In the genomic region with DNA sequence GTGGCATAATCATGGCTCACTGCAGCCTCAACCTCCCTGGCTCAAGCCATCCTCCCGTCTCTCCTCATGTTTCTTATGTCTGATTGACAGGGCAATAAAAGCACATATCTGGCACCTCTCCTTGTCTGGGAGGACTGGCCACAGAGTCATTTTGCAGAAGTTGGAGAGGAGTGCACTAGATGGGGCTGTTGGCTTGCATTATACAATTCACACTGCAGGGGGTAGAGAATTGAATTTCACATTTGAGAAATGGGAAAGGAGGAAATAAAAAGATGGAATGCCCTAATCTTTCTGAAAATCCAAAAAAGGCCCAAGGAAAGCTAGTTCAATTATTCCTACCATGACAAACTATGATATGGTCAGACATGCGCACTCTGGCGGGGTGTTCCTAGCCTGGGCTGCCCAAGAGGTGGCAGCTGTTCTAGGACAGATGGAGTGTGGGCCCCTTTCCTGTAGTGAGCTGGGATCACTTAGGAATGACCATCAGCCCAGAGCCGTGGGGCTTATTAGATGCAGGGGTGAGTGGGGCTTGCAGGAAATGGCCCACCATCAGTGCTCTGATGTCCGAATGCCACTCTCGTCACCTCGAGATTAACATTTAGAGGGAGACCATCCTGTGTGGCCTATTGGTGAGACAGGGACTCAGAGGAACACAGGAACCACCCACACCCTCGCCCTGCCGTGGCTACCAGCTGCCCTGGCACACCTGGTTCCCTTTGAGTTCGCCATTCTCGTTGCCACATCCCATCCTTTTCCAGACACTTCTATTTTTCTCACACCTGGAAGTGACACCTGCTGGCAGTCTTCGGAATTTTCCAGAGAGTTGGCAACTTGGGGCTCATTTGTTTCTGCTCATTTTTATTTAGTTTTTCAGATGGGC, we compare ENCODE assay signal across 8 cellular contexts. TPM values are rescaled to one million over a fixed set of nuclear protein-coding genes. Genes with fewer than 3 reads are reported as not detected.
DNase-seq lines count a peak whose midpoint lies in the region; ATAC-seq, FAIRE-seq and TF ChIP-seq lines count a peak whose summit lies in the region.

No MANE protein-coding gene starts in this region.

- CTCF ChIA-PET in activated CD4-positive, alpha-beta memory T cell treated with anti-CD3 and anti-CD28 coated beads, Interleukin-2, amount 10 ng/mL, durations not matched to agents 7 days and 5 days (lab: Charles Lee), result interaction anchor here (0.6 kb wide), 1 partner anchor 515 kb away, joined by 5 read pairs; no protein-coding TSS in a partner anchor

- no peaks in the 10 kb centered on the region for H3K36me3 ChIP-seq in bronchial epithelial cell (ENCODE audit: control insufficient read depth, insufficient read depth, low read length)
- no peaks in the 10 kb centered on the region for H3K36me3 ChIP-seq in left lung

- no peaks in the 10 kb centered on the region for H3K36me3 Mint-ChIP-seq in activated CD4-positive, alpha-beta memory T cell treated with anti-CD3 and anti-CD28 coated beads, Interleukin-2, amount 10 ng/mL, durations not matched to agents 7 days and 5 days (ENCODE audit: low read depth)

- ATAC-seq in left lung, result peak; percentile 71
- ATAC-seq in HG02571 (IDR thresholded peaks at IDR 0.05; ENCODE audit: unreplicated experiment), result no peak

- no peaks in the 10 kb centered on the region for H3K9me3 Mint-ChIP-seq in activated CD4-positive, alpha-beta memory T cell treated with anti-CD3 and anti-CD28 coated beads, Interleukin-2, amount 10 ng/mL, durations not matched to agents 7 days and 5 days

- H3K9me3 ChIP-seq in left lung, result no peaks in the 10 kb centered on the region

- intact Hi-C loops in left lung (cut with DNase I), result no loop called here

- TF ChIP-seq CTCF in AG09309 (IDR thresholded peaks at IDR 0.05; ENCODE audit: control insufficient read depth, insufficient read depth, low read depth, low read length, missing control alignments), result peak; percentile 16
- peak; percentile 57 for TF ChIP-seq CTCF in bronchial epithelial cell (IDR thresholded peaks at IDR 0.05; ENCODE audit: insufficient read depth, low read length, severe bottlenecking)
- TF ChIP-seq CTCF in left lung (IDR thresholded peaks at IDR 0.05), result no peak

- DNase-seq in AG09309 (ENCODE audit: low read depth) (no peak), GM19239 (ENCODE audit: insufficient read length, low spot score) (no peak), NCI-H2171 treated with DMSO at 0.1 percent for 48 hours (lab: John Stamatoyannopoulos, UW) (peak; percentile 84), bronchial epithelial cell (ENCODE audit: low read depth) (peak; percentile 44), left lung (no peak), NCI-H226 (no peak)
- DNase-seq in activated CD4-positive, alpha-beta memory T cell treated with anti-CD3 and anti-CD28 coated beads, Interleukin-2, amount 10 ng/mL, durations not matched to agents 7 days and 5 days, result no peak

- H3K27ac Mint-ChIP-seq in activated CD4-positive, alpha-beta memory T cell treated with anti-CD3 and anti-CD28 coated beads, Interleukin-2, amount 10 ng/mL, durations not matched to agents 7 days and 5 days, result no peak overlapping the region

- H3K4me1 Mint-ChIP-seq in activated CD4-positive, alpha-beta memory T cell treated with anti-CD3 and anti-CD28 coated beads, Interleukin-2, amount 10 ng/mL, durations not matched to agents 7 days and 5 days, result no peaks in the 10 kb centered on the region

- H3K4me3 Mint-ChIP-seq in activated CD4-positive, alpha-beta memory T cell treated with anti-CD3 and anti-CD28 coated beads, Interleukin-2, amount 10 ng/mL, durations not matched to agents 7 days and 5 days, result no peak overlapping the region

- no peaks in the 10 kb centered on the region for H3K27me3 Mint-ChIP-seq in activated CD4-positive, alpha-beta memory T cell treated with anti-CD3 and anti-CD28 coated beads, Interleukin-2, amount 10 ng/mL, durations not matched to agents 7 days and 5 days

- FAIRE-seq in GM19239 (lab: Jason Lieb, UNC) (peak; percentile 76), bronchial epithelial cell (lab: Jason Lieb, UNC) (no peak)

- no peak overlapping the region for H3K4me3 ChIP-seq in AG09309 (ENCODE audit: control insufficient read depth, low read depth, low read length)
- H3K4me3 ChIP-seq in bronchial epithelial cell (ENCODE audit: low read depth, low read length), result no peak overlapping the region
- H3K4me3 ChIP-seq in left lung, result no peak overlapping the region

- no peaks in the 10 kb centered on the region for H3K4me1 ChIP-seq in left lung

- POLR2A ChIA-PET in activated CD4-positive, alpha-beta memory T cell treated with anti-CD3 and anti-CD28 coated beads, Interleukin-2, amount 10 ng/mL, durations not matched to agents 7 days and 5 days (lab: Charles Lee), result interaction anchor here (0.8 kb wide), 1 partner anchor 20 kb away, joined by 3 read pairs; no protein-coding TSS in a partner anchor

- H3K27me3 ChIP-seq in bronchial epithelial cell (ENCODE audit: control insufficient read depth, insufficient read depth, low read length) (no peaks in the 10 kb centered on the region), left lung (peaks cover 0 to 10% of the 10 kb centered on the region in 2 donors)

- H3K27ac ChIP-seq in left lung, result no peak overlapping the region

RNA-seq across cellular contexts. Expression of gene ANKRD18A, which starts 21.8 kb away (rescaled TPM):
- total RNA-seq in bronchial epithelial cell, result 1.6 and 3.3 TPM in 2 replicates
- 1 to 10 TPM; 5.4 to 7.0 TPM for total RNA-seq in left lung
- total RNA-seq in activated CD4-positive, alpha-beta memory T cell treated with anti-CD3 and anti-CD28 coated beads, Interleukin-2, amount 10 ng/mL, durations not matched to agents 7 days and 5 days, result 1 to 10 TPM; 3.1 to 3.4 TPM

Comparison
In these comparisons a context has a peak if more than half of its experiments do, and no peak if none do; other contexts are left out.
1. DNase-seq: peak in NCI-H2171 treated with DMSO at 0.1 percent for 48 hours (single experiment) and bronchial epithelial cell (single experiment); none in AG09309 (single experiment), GM19239 (single experiment), left lung (0 of 2), activated CD4-positive, alpha-beta memory T cell treated with anti-CD3 and anti-CD28 coated beads, Interleukin-2, amount 10 ng/mL, durations not matched to agents 7 days and 5 days (single experiment) and NCI-H226 (single experiment).
2. CTCF ChIP-seq: peak in AG09309 (single experiment) and bronchial epithelial cell (single experiment); none in left lung (0 of 2).